20 cellular contexts compared by ENCODE assay signal in the genomic region with DNA sequence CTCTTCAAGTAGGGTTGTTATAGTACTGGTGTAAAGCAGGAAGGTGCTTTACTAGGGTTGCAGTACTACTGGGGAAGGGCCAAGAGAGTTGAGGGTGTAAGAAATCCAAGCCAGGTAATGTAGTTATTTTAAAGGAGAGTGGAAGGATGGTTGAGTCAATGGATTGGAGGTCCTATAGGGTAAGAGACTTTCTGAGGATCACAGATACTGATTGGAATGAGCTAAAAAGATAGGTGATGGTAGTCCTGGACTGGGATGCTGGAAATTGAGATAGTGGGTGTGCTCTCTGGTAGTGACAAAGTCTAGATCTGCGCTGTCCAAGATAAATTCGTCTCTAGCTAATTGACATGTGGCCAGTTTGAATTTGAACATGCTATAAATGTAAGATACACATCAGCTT. TPM values are rescaled to one million over a fixed set of nuclear protein-coding genes. Genes with fewer than 3 reads are reported as not detected.
A peak's percentile ranks its signal among the peaks of the same experiment; 100 is the strongest.
DNase-seq lines count a peak whose midpoint lies in the region; ATAC-seq, FAIRE-seq and TF ChIP-seq lines count a peak whose summit lies in the region.
"Had no signal": no experiment of that assay in that cellular context is flagged by ENCODE, and none has a peak within 500 bp of the region (broad histone marks: within the 10 kb centered on the region; RNA-seq: fewer than 3 reads in every experiment).

No MANE protein-coding gene starts in this region.

- intact Hi-C loops in Caco-2 (cut with micrococcal nuclease; ENCODE audit: unreplicated experiment): no loop called here

- no peak overlapping the region for H4K91ac ChIP-seq in H1 (replicated peaks; ENCODE audit: insufficient read length, low read length)

- no peak overlapping the region; the same call in 1 of the 2 replicates for H2BK15ac ChIP-seq in H1 (ENCODE audit: low read length)

- H3K18ac ChIP-seq in H1 (ENCODE audit: extremely low read depth, low read length): no peak overlapping the region

- no peak overlapping the region for H2BK12ac ChIP-seq in H1 (ENCODE audit: low read depth, low read length)

- no peak overlapping the region for H3K4me3 Mint-ChIP-seq in Caco-2 (ENCODE audit: unreplicated experiment)
- peak overlapping the region; percentile 15 for H3K4me3 Mint-ChIP-seq in T-helper 17 cell
- H3K4me3 Mint-ChIP-seq: effector memory CD8-positive, alpha-beta T cell had no signal

- no peak for TF ChIP-seq CTCF in Caco-2 (IDR thresholded peaks at IDR 0.05; ENCODE audit: insufficient read depth in 1 of 2, low read depth in 1 of 2, low read length in 1 of 2, severe bottlenecking in 1 of 2, unreplicated experiment in 1 of 2)
- TF ChIP-seq CTCF in DOHH2 (IDR thresholded peaks at IDR 0.05; ENCODE audit: low read depth, low read length, poor library complexity, severe bottlenecking): no peak
- no peak for TF ChIP-seq CTCF in H1 (IDR thresholded peaks at IDR 0.05; ENCODE audit: control extremely low read depth in 1 of 3, insufficient read depth in 1 of 3, low read depth in 1 of 3, low read length in 3 of 3)

- TF ChIP-seq POLR2A in H1 (IDR thresholded peaks at IDR 0.05; ENCODE audit: control extremely low read depth in 1 of 2, low read depth in 2 of 2, low read length in 2 of 2): no peak

- no peak overlapping the region for H3K56ac ChIP-seq in H1 (replicated peaks; ENCODE audit: insufficient read length, low read depth, low read length)

- H2BK5ac ChIP-seq in H1 (ENCODE audit: low read depth, low read length): 0 out of 2 replicates have a peak overlapping the region, but pooled peaks have one; percentile 68

- H3K27me3 ChIP-seq in Caco-2 (replicated peaks; ENCODE audit: control insufficient read depth, insufficient read depth, low read length) (no peaks in the 10 kb centered on the region), DOHH2 (ENCODE audit: control insufficient read depth, low read length) (no peaks in the 10 kb centered on the region), H1 (replicated peaks in 1 of 4; ENCODE audit: control insufficient read depth in 3 of 4, extremely low read depth in 1 of 4, insufficient read depth in 3 of 4, low read length in 3 of 4) (no peaks in the 10 kb centered on the region)
- H3K27me3 ChIP-seq: SJSA1, transverse colon had no signal

- H3K27me3 Mint-ChIP-seq in Caco-2 (ENCODE audit: insufficient read depth, unreplicated experiment): no peaks in the 10 kb centered on the region
- H3K27me3 Mint-ChIP-seq in T-helper 17 cell: no peaks in the 10 kb centered on the region
- H3K27me3 Mint-ChIP-seq: effector memory CD8-positive, alpha-beta T cell had no signal

- TF ChIP-seq EP300 in H1 (IDR thresholded peaks at IDR 0.05; ENCODE audit: borderline replicate concordance in 1 of 2, low read depth in 2 of 2, low read length in 2 of 2): no peak

- no peaks in the 10 kb centered on the region for H3K23me2 ChIP-seq in H1 (ENCODE audit: low read depth, low read length)

- H3K27ac Mint-ChIP-seq in Caco-2 (ENCODE audit: unreplicated experiment) (peak overlapping the region; percentile 79), T-helper 17 cell (peak overlapping the region; percentile 87)

- H3K9me2 ChIP-seq in DOHH2 (replicated peaks; ENCODE audit: control insufficient read depth, low read length): no peaks in the 10 kb centered on the region

- H3K23ac ChIP-seq in H1 (ENCODE audit: insufficient read length): no peak overlapping the region

- H3K27ac ChIP-seq in DOHH2 (ENCODE audit: low read depth, low read length): peak overlapping the region; percentile 12
- no peak overlapping the region for H3K27ac ChIP-seq in H1 (ENCODE audit: low read depth, low read length)
- H3K27ac ChIP-seq: parathyroid adenoma, SJSA1, skin epidermis, transverse colon had no signal

- peaks cover 2% of the 10 kb centered on the region; the same call in 1 of the 2 replicates for H3K79me1 ChIP-seq in H1 (ENCODE audit: low read depth, low read length)

- DNase-seq in Caco-2 (no peak), T-helper 17 cell (no peak), H1 (ENCODE audit: low read depth in 1 of 2, low spot score in 2 of 2) (no peak), hypothalamus (lab: John Stamatoyannopoulos, UW) (no peak), OCI-M2 (lab: John Stamatoyannopoulos, UW; ENCODE audit: unreplicated experiment) (no peak)
- DNase-seq in activated effector memory CD4-positive, alpha-beta T cell treated with Interleukin-2 at 50 U/mL for 16 hours: no peak
- DNase-seq: activated CD8-positive, alpha-beta memory T cell treated with anti-CD3 and anti-CD28 coated beads for 24 hours; caudate nucleus; effector memory CD8-positive, alpha-beta T cell; H7; NCI-H187 treated with DMSO at 0.1 percent for 48 hours; NCI-H510A; transverse colon had no signal

- WGBS in H1 (ENCODE audit: extremely low coverage in 1 of 2, insufficient coverage in 1 of 2, insufficient read length in 1 of 2, insufficient replicate concordance in 2 of 2, low coverage in 1 of 2, low lambda C conversion rate in 2 of 2, missing lambda C conversion rate in 1 of 2), 2 experiments: 98% methylated on average over 2 of the region's 2 CpGs; no CpG with 5 or more reads in 1 of the 2 experiments

- peaks cover 4% of the 10 kb centered on the region for H3K36me3 ChIP-seq in Caco-2 (ENCODE audit: control insufficient read depth, insufficient read depth, low read length)
- H3K36me3 ChIP-seq in DOHH2 (ENCODE audit: control insufficient read depth, low read length): peaks cover 86% of the 10 kb centered on the region
- H3K36me3 ChIP-seq in H1 (ENCODE audit: control insufficient read depth in 2 of 4, insufficient read depth in 4 of 4, low read length in 3 of 4): peaks cover 37 to 79% (median 69%) of the 10 kb centered on the region in 4 experiments

- no peak for FAIRE-seq in H1 (lab: Jason Lieb, UNC)
- FAIRE-seq: TTC549 had no signal

- H3K9me3 ChIP-seq in Caco-2 (no peaks in the 10 kb centered on the region), DOHH2 (ENCODE audit: control insufficient read depth, insufficient read depth, low read length) (no peaks in the 10 kb centered on the region), T-helper 17 cell (ENCODE audit: control insufficient read depth, low read length, poor library complexity, severe bottlenecking) (no peaks in the 10 kb centered on the region), H1 (ENCODE audit: insufficient read depth in 2 of 2, low read depth in 1 of 2, low read length in 1 of 2) (no peaks in the 10 kb centered on the region)
- H3K9me3 ChIP-seq: SJSA1, transverse colon had no signal

- BruUV-seq in Caco-2 (replicated peaks; lab: Mats Ljungman, UMichigan): no TSS peak

- H3K9me3 Mint-ChIP-seq in Caco-2 (ENCODE audit: unreplicated experiment): no peaks in the 10 kb centered on the region
- H3K9me3 Mint-ChIP-seq: effector memory CD8-positive, alpha-beta T cell had no signal

- H2AK5ac ChIP-seq in H1 (ENCODE audit: low read depth, low read length): no peak overlapping the region

- no peaks in the 10 kb centered on the region for H4K20me1 ChIP-seq in DOHH2 (ENCODE audit: control insufficient read depth, insufficient read depth, low read depth, low read length)
- peaks cover 4 to 11% of the 10 kb centered on the region in 2 experiments for H4K20me1 ChIP-seq in H1 (replicated peaks in 1 of 2; ENCODE audit: control insufficient read depth in 1 of 2, insufficient read depth in 2 of 2, low read length in 2 of 2)

- no peak overlapping the region for H3K4ac ChIP-seq in H1 (replicated peaks; ENCODE audit: insufficient read length, low read depth, low read length)

- no peak overlapping the region for H2BK20ac ChIP-seq in H1 (ENCODE audit: low read length)

- H3K4me3 ChIP-seq in Caco-2 (ENCODE audit: low read depth, low read length) (no peak overlapping the region), DOHH2 (ENCODE audit: low read length) (no peak overlapping the region), H1 (ENCODE audit: extremely low read depth in 1 of 4, insufficient read depth in 2 of 4, low read depth in 3 of 4, low read length in 4 of 4) (no peak overlapping the region)
- H3K4me3 ChIP-seq: SJSA1, skin epidermis, transverse colon had no signal

- POLR2A ChIA-PET in Caco-2 (lab: Charles Lee) (no interaction called here), H1 (lab: Charles Lee; ENCODE audit: partially characterized antibody) (interaction anchor here (0.6 to 21.3 kb wide), 9 partner anchors 2 to 150 kb away, joined by 3 to 332 read pairs (median 3); partner anchors contain the start of genes CCDC28B, IQCC, MARCKSL1 and TXLNA)

- H3K4me1 ChIP-seq in Caco-2 (no peaks in the 10 kb centered on the region), DOHH2 (ENCODE audit: control insufficient read depth, low read length) (peaks cover 19% of the 10 kb centered on the region), H1 (replicated peaks in 1 of 4; ENCODE audit: control insufficient read depth in 3 of 4, insufficient read depth in 4 of 4, low read length in 3 of 4) (no peaks in the 10 kb centered on the region; a peak in 2 of 7 replicates)
- H3K4me1 ChIP-seq: parathyroid adenoma had no signal

- no peak overlapping the region for H4K8ac ChIP-seq in H1 (ENCODE audit: extremely low read depth, insufficient read depth, low read length)

- H3K4me2 ChIP-seq in DOHH2 (ENCODE audit: low read length) (no peak overlapping the region), H1 (ENCODE audit: insufficient read depth in 1 of 2, low read depth in 2 of 2, low read length in 2 of 2) (no peak overlapping the region)

- no peak for TF ChIP-seq RAD21 in H1 (IDR thresholded peaks at IDR 0.05 in 1 of 2, conservative IDR thresholded peaks at IDR 0.05 in 1 of 2; ENCODE audit: low read depth in 2 of 2, low read length in 2 of 2)

- peaks cover 75% of the 10 kb centered on the region for H3K36me3 Mint-ChIP-seq in Caco-2 (ENCODE audit: insufficient read depth, unreplicated experiment)
- peaks cover 9% of the 10 kb centered on the region for H3K36me3 Mint-ChIP-seq in T-helper 17 cell (ENCODE audit: low read depth)

- ATAC-seq in T-helper 17 cell: no peak
- ATAC-seq: effector memory CD8-positive, alpha-beta T cell had no signal

- H3F3A ChIP-seq in DOHH2 (ENCODE audit: control insufficient read depth, insufficient read depth): no peaks in the 10 kb centered on the region

- no peak overlapping the region for H4K5ac ChIP-seq in H1 (ENCODE audit: insufficient read length, low read depth, low read length)

- CTCF ChIA-PET in Caco-2 (lab: Charles Lee): no interaction called here
- CTCF ChIA-PET in H1 (lab: Charles Lee; ENCODE audit: partially characterized antibody): no interaction called here

- no peak overlapping the region for H3K14ac ChIP-seq in H1 (ENCODE audit: insufficient read length)

- no peak overlapping the region for H2AFZ ChIP-seq in H1 (ENCODE audit: low read length)
- H2AFZ ChIP-seq: parathyroid adenoma had no signal

- H2BK120ac ChIP-seq in H1 (replicated peaks; ENCODE audit: low read depth, low read length): no peak overlapping the region

- H3K4me1 Mint-ChIP-seq in Caco-2 (ENCODE audit: low read depth, unreplicated experiment) (peaks cover 8% of the 10 kb centered on the region), T-helper 17 cell (peaks cover 24% of the 10 kb centered on the region)

- peaks cover 54% of the 10 kb centered on the region for H3K79me2 ChIP-seq in DOHH2 (ENCODE audit: control insufficient read depth, low read length)
- peaks cover 7 to 30% of the 10 kb centered on the region in 2 experiments for H3K79me2 ChIP-seq in H1 (ENCODE audit: control insufficient read depth in 1 of 2, insufficient read depth in 2 of 2, low read length in 2 of 2)

- no peak overlapping the region for H3K9ac ChIP-seq in H1 (replicated peaks in 1 of 4; ENCODE audit: extremely low read depth in 1 of 4, low read depth in 3 of 4, low read length in 3 of 4)
- H3K9ac ChIP-seq: parathyroid adenoma had no signal

RNA-seq across cellular contexts. Expression of gene TXLNA, which starts 7.0 kb away (rescaled TPM):
- total RNA-seq in Caco-2 (2022) (33.2 and 35.0 TPM in 2 replicates), T-helper 17 cell (10 to 100 TPM; 22.9 to 24.6 TPM)
- 45.4 and 46.9 TPM in 2 replicates for total RNA-seq in H1 (2021; fragmentation: NEBNext Ultra II Directional; extraction: Animal tissue kit (Norgen Biotek cat#: 25700))
- 31.3 and 31.6 TPM in 2 replicates for polyA plus RNA-seq in H1 (2011; rRNA removed)
- 24.5 TPM for polyA plus RNA-seq in H1 (2011; cell fraction: cytosol; rRNA removed)
- polyA plus RNA-seq in H1 (2011; cell fraction: nucleus; rRNA removed): 30.3 TPM
- 26.6 to 30.9 TPM (median 28.9 TPM) in 4 replicates for polyA plus RNA-seq in H1 (2012, experiment 1 of 2)
- polyA plus RNA-seq in H1 (2012, experiment 2 of 2): 20.3 TPM
- polyA plus RNA-seq in H1 (2013, experiment 1 of 2): 24.0 TPM
- polyA plus RNA-seq in H1 (2013, experiment 2 of 2): 22.5 TPM
- polyA minus RNA-seq in H1 (2011; rRNA and poly(A)+ RNA removed): 39.3 and 45.1 TPM in 2 replicates
- polyA minus RNA-seq in H1 (2011; cell fraction: cytosol; rRNA and poly(A)+ RNA removed): 20.0 TPM
- polyA minus RNA-seq in H1 (2011; cell fraction: nucleus; rRNA and poly(A)+ RNA removed): 18.6 TPM

RNA-seq across cellular contexts. Expression of gene CCDC28B, which starts 13.9 kb away (rescaled TPM):
- total RNA-seq in Caco-2 (2022) (3.7 and 3.9 TPM in 2 replicates), T-helper 17 cell (1 to 10 TPM; 4.7 to 4.9 TPM)
- total RNA-seq in H1 (2021; fragmentation: NEBNext Ultra II Directional; extraction: Animal tissue kit (Norgen Biotek cat#: 25700)): 17.1 and 20.9 TPM in 2 replicates
- polyA plus RNA-seq in H1 (2011; rRNA removed): 16.7 and 18.4 TPM in 2 replicates
- polyA plus RNA-seq in H1 (2011; cell fraction: cytosol; rRNA removed): 27.5 TPM
- polyA plus RNA-seq in H1 (2011; cell fraction: nucleus; rRNA removed): 16.7 TPM
- 15.5 to 32.2 TPM (median 27.2 TPM) in 4 replicates for polyA plus RNA-seq in H1 (2012, experiment 1 of 2)
- 18.5 TPM for polyA plus RNA-seq in H1 (2012, experiment 2 of 2)
- 19.5 TPM for polyA plus RNA-seq in H1 (2013, experiment 1 of 2)
- 18.8 TPM for polyA plus RNA-seq in H1 (2013, experiment 2 of 2)
- polyA minus RNA-seq in H1 (2011; rRNA and poly(A)+ RNA removed): 4.5 and 5.3 TPM in 2 replicates
- polyA minus RNA-seq in H1 (2011; cell fraction: cytosol; rRNA and poly(A)+ RNA removed): 6.0 TPM
- 3.7 TPM for polyA minus RNA-seq in H1 (2011; cell fraction: nucleus; rRNA and poly(A)+ RNA removed)

RNA-seq across cellular contexts. Expression of gene IQCC, which starts 19.0 kb away (rescaled TPM):
- total RNA-seq in Caco-2 (2022) (3.4 and 3.5 TPM in 2 replicates), T-helper 17 cell (1 to 10 TPM; 3.2 to 4.1 TPM)
- 4.2 and 4.3 TPM in 2 replicates for total RNA-seq in H1 (2021; fragmentation: NEBNext Ultra II Directional; extraction: Animal tissue kit (Norgen Biotek cat#: 25700))
- polyA plus RNA-seq in H1 (2011; rRNA removed): 1.9 and 2.5 TPM in 2 replicates
- polyA plus RNA-seq in H1 (2011; cell fraction: cytosol; rRNA removed): 3.5 TPM
- polyA plus RNA-seq in H1 (2011; cell fraction: nucleus; rRNA removed): 3.2 TPM
- polyA plus RNA-seq in H1 (2012, experiment 1 of 2): 3.6 to 4.6 TPM (median 4.3 TPM) in 4 replicates
- polyA plus RNA-seq in H1 (2012, experiment 2 of 2): 2.1 TPM
- 3.5 TPM for polyA plus RNA-seq in H1 (2013, experiment 1 of 2)
- polyA plus RNA-seq in H1 (2013, experiment 2 of 2): 3.4 TPM
- polyA minus RNA-seq in H1 (2011; rRNA and poly(A)+ RNA removed): 3.2 and 4.7 TPM in 2 replicates
- polyA minus RNA-seq in H1 (2011; cell fraction: cytosol; rRNA and poly(A)+ RNA removed): 2.3 TPM
- polyA minus RNA-seq in H1 (2011; cell fraction: nucleus; rRNA and poly(A)+ RNA removed): 3.2 TPM

RNA-seq across cellular contexts. Expression of gene DCDC2B, which starts 22.4 kb away (rescaled TPM):
- total RNA-seq in Caco-2 (2022): not detected in 2 replicates
- total RNA-seq in T-helper 17 cell: not detected
- not detected in 2 replicates for total RNA-seq in H1 (2021; fragmentation: NEBNext Ultra II Directional; extraction: Animal tissue kit (Norgen Biotek cat#: 25700))
- not detected in 2 replicates for polyA plus RNA-seq in H1 (2011; rRNA removed)
- not detected for polyA plus RNA-seq in H1 (2011; cell fraction: cytosol; rRNA removed)
- polyA plus RNA-seq in H1 (2011; cell fraction: nucleus; rRNA removed): 0.09 TPM
- polyA plus RNA-seq in H1 (2012, experiment 1 of 2): 0.11 to 0.18 TPM (median 0.14 TPM) in 4 replicates
- 0.10 TPM for polyA plus RNA-seq in H1 (2012, experiment 2 of 2)
- not detected for polyA plus RNA-seq in H1 (2013, experiment 1 of 2)
- not detected for polyA plus RNA-seq in H1 (2013, experiment 2 of 2)
- polyA minus RNA-seq in H1 (2011; rRNA and poly(A)+ RNA removed): not detected in 2 replicates
- not detected for polyA minus RNA-seq in H1 (2011; cell fraction: cytosol; rRNA and poly(A)+ RNA removed)
- not detected for polyA minus RNA-seq in H1 (2011; cell fraction: nucleus; rRNA and poly(A)+ RNA removed)
- total RNA-seq: H7, SJSA1, transverse colon had no signal
- polyA plus RNA-seq: adipose tissue, BJ had no signal

RNA-seq across cellular contexts. Expression of gene TMEM234, which starts 35.7 kb away (rescaled TPM):
- 11.5 and 12.0 TPM in 2 replicates for total RNA-seq in Caco-2 (2022)
- 10 to 100 TPM; 13.1 to 18.8 TPM for total RNA-seq in T-helper 17 cell
- 8.9 TPM in 2 replicates for total RNA-seq in H1 (2021; fragmentation: NEBNext Ultra II Directional; extraction: Animal tissue kit (Norgen Biotek cat#: 25700))
- 8.6 and 8.7 TPM in 2 replicates for polyA plus RNA-seq in H1 (2011; rRNA removed)
- polyA plus RNA-seq in H1 (2011; cell fraction: cytosol; rRNA removed): 8.4 TPM
- polyA plus RNA-seq in H1 (2011; cell fraction: nucleus; rRNA removed): 35.6 TPM
- polyA plus RNA-seq in H1 (2012, experiment 1 of 2): 9.2 to 11.2 TPM (median 10.1 TPM) in 4 replicates
- polyA plus RNA-seq in H1 (2012, experiment 2 of 2): 11.5 TPM
- polyA plus RNA-seq in H1 (2013, experiment 1 of 2): 7.5 TPM
- polyA plus RNA-seq in H1 (2013, experiment 2 of 2): 7.6 TPM
- 22.9 and 24.8 TPM in 2 replicates for polyA minus RNA-seq in H1 (2011; rRNA and poly(A)+ RNA removed)
- 7.0 TPM for polyA minus RNA-seq in H1 (2011; cell fraction: cytosol; rRNA and poly(A)+ RNA removed)
- 28.7 TPM for polyA minus RNA-seq in H1 (2011; cell fraction: nucleus; rRNA and poly(A)+ RNA removed)
